Comparison of ENCODE assay signal across 7 cellular contexts in genomic region chr13:66581691-66582090, GRCh38.
"Had no signal": no experiment of that assay in that cellular context is flagged by ENCODE, and none has a peak within 500 bp of the region (broad histone marks: within the 10 kb centered on the region; RNA-seq: fewer than 3 reads in every experiment).

No MANE protein-coding gene starts in this region.

- H3K4me3 Mint-ChIP-seq: IgD-negative memory B cell had no signal

- H3K4me1 Mint-ChIP-seq: IgD-negative memory B cell had no signal

- H3K36me3 Mint-ChIP-seq: IgD-negative memory B cell had no signal

- FAIRE-seq: HepG2 had no signal

- H3K27ac Mint-ChIP-seq: IgD-negative memory B cell had no signal

- ATAC-seq: HepG2 had no signal

- H3K27me3 Mint-ChIP-seq: IgD-negative memory B cell had no signal

- DNase-seq: GM23248, GOT3, H7, HCEC 1CT, KBM-7 had no signal

- H3K9me3 Mint-ChIP-seq: IgD-negative memory B cell had no signal
